Comparison of ENCODE assay signal across 8 cellular contexts in genomic region chr2:231056453-231057416, GRCh38.
DNase-seq lines count a peak whose midpoint lies in the region; ATAC-seq lines count a peak whose summit lies in the region.

Gene PSMD1 (plus strand): TSS chr2:231056867. CDS start chr2:231057026, 159 bp downstream.

- ATAC-seq in GM19025 (IDR thresholded peaks at IDR 0.05; ENCODE audit: low read depth, unreplicated experiment) = peak; percentile 59
- peak; percentile 70 for ATAC-seq in HG03342 (IDR thresholded peaks at IDR 0.05; ENCODE audit: unreplicated experiment)
- ATAC-seq in activated CD4-positive, CD25-positive, alpha-beta regulatory T cell treated with anti-CD3 and anti-CD28 coated beads, Interleukin-2, amount 50 U/mL, for 24 hours = peak; percentile 73 to 78

- DNase-seq in AML-193 (lab: John Stamatoyannopoulos, UW) (peak; percentile 75 to 78), NCI-H446 treated with DMSO at 0.1 percent for 48 hours (lab: John Stamatoyannopoulos, UW) (peak; percentile 76), cerebellar cortex (ENCODE audit: low spot score) (peak; percentile 92), islet precursor cell (peak; percentile 94)
- DNase-seq in stimulated activated CD4-positive, alpha-beta T cell treated with anti-CD3 and anti-CD28 coated beads, Interleukin-12 subunit alpha, Interleukin-12 subunit beta, amount 100 ng/mL, for 48 hours (ENCODE audit: low read depth in 2 of 3, low spot score in 1 of 3) = peak; percentile 89 to 95 (median 89)

Comparison
In these comparisons a context has a peak if more than half of its experiments do, and no peak if none do; other contexts are left out.
1. Peak in every context shown above with its lines: DNase-seq and ATAC-seq.